In the genomic region with DNA sequence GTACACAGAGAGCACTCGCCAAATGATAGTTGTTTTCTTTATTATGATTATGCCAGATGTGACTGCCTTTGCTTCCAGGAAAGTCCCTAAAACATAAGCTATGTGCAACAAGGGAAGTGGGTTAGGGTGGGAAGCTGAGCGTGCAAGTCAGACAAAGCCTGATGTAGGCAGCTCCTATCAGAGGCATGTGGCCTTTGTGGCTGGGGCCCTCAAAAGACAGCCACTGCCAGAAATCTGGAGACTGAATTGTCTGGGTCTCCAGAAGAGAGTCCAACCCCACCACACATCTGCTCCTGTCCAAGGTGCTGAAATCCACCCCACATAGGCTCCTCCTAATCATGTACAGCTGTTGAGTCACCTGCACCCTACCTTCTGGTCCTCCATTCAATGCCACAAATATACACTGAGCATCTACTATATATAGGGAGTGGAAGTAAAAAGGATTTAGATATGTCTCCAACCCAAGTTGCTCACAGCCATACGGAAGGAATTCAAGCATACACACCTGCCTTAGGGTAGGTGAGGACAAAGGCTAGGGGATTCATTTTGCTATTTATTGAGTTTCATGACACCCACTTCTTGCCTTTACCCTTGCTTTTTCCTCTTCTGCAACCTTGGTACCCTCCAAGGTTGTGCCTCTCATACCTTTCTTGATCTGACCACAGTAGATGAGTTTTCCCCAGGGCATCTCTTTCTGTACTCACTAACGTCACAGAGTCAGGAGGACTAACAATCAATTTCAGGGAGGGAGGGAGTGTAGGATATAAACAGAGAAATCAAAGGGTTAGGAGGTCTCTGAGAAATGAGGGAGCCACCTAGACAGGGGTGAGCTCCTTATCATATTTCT, we compare ENCODE assay signal across 12 cellular contexts. TPM values are rescaled to one million over a fixed set of nuclear protein-coding genes. Genes with fewer than 3 reads are reported as not detected.
DNase-seq lines count a peak whose midpoint lies in the region; ATAC-seq, FAIRE-seq and TF ChIP-seq lines count a peak whose summit lies in the region.
"Had no signal": no experiment of that assay in that cellular context is flagged by ENCODE, and none has a peak within 500 bp of the region (broad histone marks: within the 10 kb centered on the region; RNA-seq: fewer than 3 reads in every experiment).

No MANE protein-coding gene starts in this region.

- no peaks in the 10 kb centered on the region for H3K9me3 ChIP-seq in keratinocyte (ENCODE audit: control insufficient read depth, low read depth, low read length)
- H3K9me3 ChIP-seq in adrenal gland (replicated peaks in 1 of 3) = no peaks in the 10 kb centered on the region
- H3K9me3 ChIP-seq: left ventricle myocardium inferior had no signal

- H3K27ac ChIP-seq in keratinocyte (ENCODE audit: control insufficient read depth, insufficient read depth, low read length) = no peak overlapping the region
- no peak overlapping the region for H3K27ac ChIP-seq in adrenal gland
- H3K27ac ChIP-seq: epithelial cell of prostate, left ventricle myocardium inferior had no signal

- WGBS in adrenal gland, 4 donors = 40 to 66% (median 49%) methylated on average over 4 of the region's 4 CpGs

- H3K4me1 Mint-ChIP-seq in activated CD8-positive, alpha-beta T cell treated with anti-CD3 and anti-CD28 coated beads for 36 hours (ENCODE audit: low read depth) = no peaks in the 10 kb centered on the region

- in situ Hi-C loops in Caki2 (cut with HindIII; ENCODE audit: low pct_unique_long_range_greater_than_20kb, low sequenced_read_pairs) = no loop called here

- H3K27me3 ChIP-seq in keratinocyte (ENCODE audit: control insufficient read depth, extremely low read depth, insufficient read depth, low read length) = no peaks in the 10 kb centered on the region
- H3K27me3 ChIP-seq in adrenal gland = no peaks in the 10 kb centered on the region

- H3K36me3 ChIP-seq in keratinocyte (ENCODE audit: control insufficient read depth in 2 of 2, extremely low read depth in 1 of 2, insufficient read depth in 2 of 2, low read length in 2 of 2) = no peaks in the 10 kb centered on the region
- H3K36me3 ChIP-seq in adrenal gland (replicated peaks in 1 of 2) = no peaks in the 10 kb centered on the region
- H3K36me3 ChIP-seq: left ventricle myocardium inferior had no signal

- CTCF ChIA-PET in activated CD8-positive, alpha-beta T cell treated with anti-CD3 and anti-CD28 coated beads for 36 hours (lab: Charles Lee) = interaction anchor here (0.7 kb wide), 1 partner anchor 28 kb away, joined by 3 read pairs; no protein-coding TSS in a partner anchor

- no peaks in the 10 kb centered on the region for H3K9me3 Mint-ChIP-seq in activated CD8-positive, alpha-beta T cell treated with anti-CD3 and anti-CD28 coated beads for 36 hours

- no peak overlapping the region for H2AFZ ChIP-seq in keratinocyte (ENCODE audit: control insufficient read depth, low read length)

- H3K4me1 ChIP-seq in keratinocyte (ENCODE audit: control insufficient read depth, extremely low read depth, insufficient read depth, low read length) = no peaks in the 10 kb centered on the region
- no peaks in the 10 kb centered on the region for H3K4me1 ChIP-seq in adrenal gland (replicated peaks in 1 of 2)
- H3K4me1 ChIP-seq: left ventricle myocardium inferior had no signal

- dilution Hi-C loops in keratinocyte (cut with MboI; ENCODE audit: extremely low pct_ligation_motif_present, low sequenced_read_pairs) = no loop called here

- no peak for TF ChIP-seq CTCF in activated CD8-positive, alpha-beta T cell treated with anti-CD3 and anti-CD28 coated beads for 36 hours (IDR thresholded peaks at IDR 0.05)
- TF ChIP-seq CTCF in keratinocyte (optimal IDR thresholded peaks at IDR 0.05 in 1 of 3, IDR thresholded peaks at IDR 0.05 in 1 of 3, conservative IDR thresholded peaks at IDR 0.05 in 1 of 3; ENCODE audit: extremely low read depth in 1 of 3, insufficient read depth in 2 of 3, low read length in 3 of 3) = no peak
- no peak for TF ChIP-seq CTCF in adrenal gland (IDR thresholded peaks at IDR 0.05)

- no peak for TF ChIP-seq EP300 in Ishikawa (IDR thresholded peaks at IDR 0.05; ENCODE audit: borderline replicate concordance)

- no peak overlapping the region for H3K4me3 ChIP-seq in keratinocyte (ENCODE audit: control insufficient read depth in 2 of 3, extremely low read depth in 1 of 3, insufficient read depth in 2 of 3, low read depth in 1 of 3, low read length in 3 of 3)
- no peak overlapping the region for H3K4me3 ChIP-seq in adrenal gland
- H3K4me3 ChIP-seq: left ventricle myocardium inferior had no signal

- no peaks in the 10 kb centered on the region for H3K36me3 Mint-ChIP-seq in activated CD8-positive, alpha-beta T cell treated with anti-CD3 and anti-CD28 coated beads for 36 hours (ENCODE audit: low read depth)

- peak; percentile 42 for DNase-seq in Caki2 (ENCODE audit: low read depth)
- peak; percentile 56 for DNase-seq in activated CD8-positive, alpha-beta T cell treated with anti-CD3 and anti-CD28 coated beads for 36 hours
- no peak for DNase-seq in keratinocyte (ENCODE audit: low read depth, low spot score)
- no peak for DNase-seq in stimulated activated CD4-positive, alpha-beta T cell treated with anti-CD3 and anti-CD28 coated beads, Interleukin-12 subunit alpha, Interleukin-12 subunit beta, amount 100 ng/mL, for 4 hours
- DNase-seq in pons (ENCODE audit: low spot score) = no peak
- DNase-seq in adrenal gland = no peak
- DNase-seq: activated naive CD4-positive, alpha-beta T cell treated with anti-CD3 and anti-CD28 coated beads, Interleukin-2, amount 50 U/mL, for 16 hours; left ventricle myocardium inferior; right cardiac atrium had no signal

- TF ChIP-seq POLR2A in adrenal gland (IDR thresholded peaks at IDR 0.05) = no peak

- POLR2A ChIA-PET in activated CD8-positive, alpha-beta T cell treated with anti-CD3 and anti-CD28 coated beads for 36 hours (lab: Charles Lee) = interaction anchor here (1.9 kb wide), 1 partner anchor 54 kb away, joined by 4 read pairs; no protein-coding TSS in a partner anchor

- H3K4me2 ChIP-seq in keratinocyte (ENCODE audit: control insufficient read depth, extremely low read depth, insufficient read depth, low read depth, low read length) = no peak overlapping the region

- H3K9ac ChIP-seq in keratinocyte (ENCODE audit: control insufficient read depth, extremely low read depth, insufficient read depth, low read length) = no peak overlapping the region

- no peak overlapping the region for H3K4me3 Mint-ChIP-seq in activated CD8-positive, alpha-beta T cell treated with anti-CD3 and anti-CD28 coated beads for 36 hours

- intact Hi-C loops in activated CD8-positive, alpha-beta T cell treated with anti-CD3 and anti-CD28 coated beads for 36 hours (cut with micrococcal nuclease) = no loop called here
- intact Hi-C loops in adrenal gland (cut with DNase I) = no loop called here

- FAIRE-seq in keratinocyte (lab: Jason Lieb, UNC) = peak; percentile 17

- H4K20me1 ChIP-seq in keratinocyte (ENCODE audit: control insufficient read depth, extremely low read depth, insufficient read depth, low read length) = peaks cover 3% of the 10 kb centered on the region

- H3K27ac Mint-ChIP-seq in activated CD8-positive, alpha-beta T cell treated with anti-CD3 and anti-CD28 coated beads for 36 hours = no peak overlapping the region

- no peaks in the 10 kb centered on the region for H3K79me2 ChIP-seq in keratinocyte (ENCODE audit: control insufficient read depth, insufficient read depth, low read length)

- peak; percentile 47 for ATAC-seq in activated CD8-positive, alpha-beta T cell treated with anti-CD3 and anti-CD28 coated beads for 36 hours
- no peak for ATAC-seq in HG02642 (IDR thresholded peaks at IDR 0.05; ENCODE audit: poor library complexity, unreplicated experiment)
- ATAC-seq: right cardiac atrium had no signal

- TF ChIP-seq RAD21 in Ishikawa (IDR thresholded peaks at IDR 0.05; ENCODE audit: low read depth) = no peak

- H3K9me1 ChIP-seq in keratinocyte (ENCODE audit: control insufficient read depth, extremely low read depth, insufficient read depth, low read length) = no peaks in the 10 kb centered on the region

- H3K27me3 Mint-ChIP-seq in activated CD8-positive, alpha-beta T cell treated with anti-CD3 and anti-CD28 coated beads for 36 hours = peaks cover 1% of the 10 kb centered on the region

RNA-seq across cellular contexts. Expression of gene SEC14L3, which starts 12.4 kb away (rescaled TPM):
- total RNA-seq in Caki2 (2014; rRNA removed; shearing (Covaris generic); ENCODE audit: low replicate concordance) = not detected in 2 replicates
- total RNA-seq in activated CD8-positive, alpha-beta T cell treated with anti-CD3 and anti-CD28 coated beads for 36 hours = not detected
- not detected in 3 replicates for polyA plus RNA-seq in keratinocyte
- polyA plus RNA-seq in keratinocyte (2011; ENCODE audit: low read depth) = not detected
- not detected in 2 replicates for polyA plus RNA-seq in keratinocyte (2011; cell fraction: cytosol; rRNA removed)
- not detected in 2 replicates for polyA plus RNA-seq in keratinocyte (2011; cell fraction: nucleus; rRNA removed)
- not detected in 2 replicates for polyA plus RNA-seq in keratinocyte (2012; ENCODE audit: low replicate concordance)
- not detected in 3 replicates for polyA minus RNA-seq in keratinocyte
- not detected for polyA minus RNA-seq in keratinocyte (2011; cell fraction: cytosol; rRNA and poly(A)+ RNA removed)
- not detected in 2 replicates for polyA minus RNA-seq in keratinocyte (2011; cell fraction: nucleus; rRNA and poly(A)+ RNA removed)
- total RNA-seq in adrenal gland = under 1 TPM in 1 of 8 donors, not detected in 7; 0.27 TPM
- polyA plus RNA-seq in adrenal gland = not detected
- total RNA-seq: left ventricle myocardium inferior, right cardiac atrium had no signal
- polyA plus RNA-seq: right cardiac atrium had no signal

RNA-seq across cellular contexts. Expression of gene MTFP1, which starts 33.9 kb away (rescaled TPM):
- total RNA-seq in Caki2 (2014; rRNA removed; shearing (Covaris generic); ENCODE audit: low replicate concordance) = 151 and 189 TPM in 2 replicates
- total RNA-seq in activated CD8-positive, alpha-beta T cell treated with anti-CD3 and anti-CD28 coated beads for 36 hours = 10 to 100 TPM; 89.8 to 93.8 TPM
- 5.7 to 13.7 TPM (median 8.4 TPM) in 3 replicates for polyA plus RNA-seq in keratinocyte
- 4.2 TPM for polyA plus RNA-seq in keratinocyte (2011; ENCODE audit: low read depth)
- 4.3 and 6.2 TPM in 2 replicates for polyA plus RNA-seq in keratinocyte (2011; cell fraction: cytosol; rRNA removed)
- polyA plus RNA-seq in keratinocyte (2011; cell fraction: nucleus; rRNA removed) = 4.4 and 4.7 TPM in 2 replicates
- 4.5 and 14.9 TPM in 2 replicates for polyA plus RNA-seq in keratinocyte (2012; ENCODE audit: low replicate concordance)
- polyA minus RNA-seq in keratinocyte = 0.56 to 11.7 TPM (median 5.0 TPM) in 3 replicates
- polyA minus RNA-seq in keratinocyte (2011; cell fraction: cytosol; rRNA and poly(A)+ RNA removed) = 8.8 TPM
- polyA minus RNA-seq in keratinocyte (2011; cell fraction: nucleus; rRNA and poly(A)+ RNA removed) = 1.2 and 1.3 TPM in 2 replicates
- total RNA-seq in adrenal gland = 10 to 100 TPM; 10.4 to 36.3 (median 12.9) TPM
- polyA plus RNA-seq in adrenal gland = 10 to 100 TPM; 13.7 to 19.7 (median 16.3) TPM

RNA-seq across cellular contexts. Expression of gene SEC14L4, which starts 46.1 kb away (rescaled TPM):
- total RNA-seq in Caki2 (2014; rRNA removed; shearing (Covaris generic); ENCODE audit: low replicate concordance) = 0.14 TPM in 1 of 2 replicates, not detected in the other
- not detected for total RNA-seq in activated CD8-positive, alpha-beta T cell treated with anti-CD3 and anti-CD28 coated beads for 36 hours
- polyA plus RNA-seq in keratinocyte (0.05 to 0.08 TPM (median 0.06 TPM) in 3 replicates), adrenal gland (under 1 TPM; 0.29 to 0.64 (median 0.47) TPM)
- polyA plus RNA-seq in keratinocyte (2011; ENCODE audit: low read depth) = not detected
- polyA plus RNA-seq in keratinocyte (2011; cell fraction: cytosol; rRNA removed) = 0.04 and 0.05 TPM in 2 replicates
- 0.15 TPM in 1 of 2 replicates, not detected in the other for polyA plus RNA-seq in keratinocyte (2011; cell fraction: nucleus; rRNA removed)
- polyA plus RNA-seq in keratinocyte (2012; ENCODE audit: low replicate concordance) = not detected in 2 replicates
- 0.20 TPM in 1 of 3 replicates, not detected in the others for polyA minus RNA-seq in keratinocyte
- polyA minus RNA-seq in keratinocyte (2011; cell fraction: cytosol; rRNA and poly(A)+ RNA removed) = not detected
- not detected in 2 replicates for polyA minus RNA-seq in keratinocyte (2011; cell fraction: nucleus; rRNA and poly(A)+ RNA removed)
- total RNA-seq in adrenal gland = 1 to 10 TPM in 6 of 8 donors, under 1 TPM in 2; 0.17 to 2.6 (median 1.3) TPM
- total RNA-seq: right cardiac atrium had no signal
- polyA plus RNA-seq: right cardiac atrium had no signal

Comparison
In these comparisons a context has a peak if more than half of its experiments do, and no peak if none do; other contexts are left out.
1. DNase-seq: peak in Caki2 (single experiment) and activated CD8-positive, alpha-beta T cell treated with anti-CD3 and anti-CD28 coated beads for 36 hours (single experiment); none in keratinocyte (single experiment), stimulated activated CD4-positive, alpha-beta T cell treated with anti-CD3 and anti-CD28 coated beads, Interleukin-12 subunit alpha, Interleukin-12 subunit beta, amount 100 ng/mL, for 4 hours (single experiment), pons (single experiment) and adrenal gland (0 of 7).